Comparison of ENCODE assay signal across 1 cellular context in genomic region chr1:19251305-19252196, GRCh38.
TF ChIP-seq lines count a peak whose summit lies in the region.

TSS of gene EMC1 (minus strand) at chr1:19251524. CDS start at chr1:19251509, 15 bp downstream.
TSS of gene MRTO4 (plus strand) at chr1:19251805. CDS start at chr1:19251836, 31 bp downstream.

TF ChIP-seq in K562, 482 proteins besides CTCF, POLR2A, EP300 and RAD21 (continued from another document and continues in another):
- TF ChIP-seq, protein P1, sequence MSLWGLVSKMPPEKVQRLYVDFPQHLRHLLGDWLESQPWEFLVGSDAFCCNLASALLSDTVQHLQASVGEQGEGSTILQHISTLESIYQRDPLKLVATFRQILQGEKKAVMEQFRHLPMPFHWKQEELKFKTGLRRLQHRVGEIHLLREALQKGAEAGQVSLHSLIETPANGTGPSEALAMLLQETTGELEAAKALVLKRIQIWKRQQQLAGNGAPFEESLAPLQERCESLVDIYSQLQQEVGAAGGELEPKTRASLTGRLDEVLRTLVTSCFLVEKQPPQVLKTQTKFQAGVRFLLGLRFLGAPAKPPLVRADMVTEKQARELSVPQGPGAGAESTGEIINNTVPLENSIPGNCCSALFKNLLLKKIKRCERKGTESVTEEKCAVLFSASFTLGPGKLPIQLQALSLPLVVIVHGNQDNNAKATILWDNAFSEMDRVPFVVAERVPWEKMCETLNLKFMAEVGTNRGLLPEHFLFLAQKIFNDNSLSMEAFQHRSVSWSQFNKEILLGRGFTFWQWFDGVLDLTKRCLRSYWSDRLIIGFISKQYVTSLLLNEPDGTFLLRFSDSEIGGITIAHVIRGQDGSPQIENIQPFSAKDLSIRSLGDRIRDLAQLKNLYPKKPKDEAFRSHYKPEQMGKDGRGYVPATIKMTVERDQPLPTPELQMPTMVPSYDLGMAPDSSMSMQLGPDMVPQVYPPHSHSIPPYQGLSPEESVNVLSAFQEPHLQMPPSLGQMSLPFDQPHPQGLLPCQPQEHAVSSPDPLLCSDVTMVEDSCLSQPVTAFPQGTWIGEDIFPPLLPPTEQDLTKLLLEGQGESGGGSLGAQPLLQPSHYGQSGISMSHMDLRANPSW (CRISPR knock-in tag; IDR thresholded peaks at IDR 0.05): no peak; the same call in 1 of the 2 replicates
- TF ChIP-seq TAL1 (IDR thresholded peaks at IDR 0.05): 0 out of 2 replicates have a peak, but pooled peaks have one; percentile 16
- TF ChIP-seq ZNF253 (CRISPR knock-in tag; conservative IDR thresholded peaks at IDR 0.05): no peak
- no peak for TF ChIP-seq ZNF696 (CRISPR knock-in tag; conservative IDR thresholded peaks at IDR 0.05)
- no peak for TF ChIP-seq SMARCB1 (IDR thresholded peaks at IDR 0.05; ENCODE audit: insufficient read length, low read depth)
- TF ChIP-seq ZNF143 (CRISPR knock-in tag; IDR thresholded peaks at IDR 0.05): peak; percentile 95
- TF ChIP-seq TEAD1 (CRISPR knock-in tag; IDR thresholded peaks at IDR 0.05): peak; percentile 70 to 71; a peak in 3 of 4 replicates
- TF ChIP-seq ZNF592 (IDR thresholded peaks at IDR 0.05): peak; percentile 87
- no peak for TF ChIP-seq ZEB2 (IDR thresholded peaks at IDR 0.05)
- TF ChIP-seq HNRNPLL (IDR thresholded peaks at IDR 0.05; ENCODE audit: low read depth, low read length, poor library complexity, severe bottlenecking): no peak
- peak; percentile 72; the same call in 1 of the 2 replicates for TF ChIP-seq XRCC5 (IDR thresholded peaks at IDR 0.05; ENCODE audit: low read depth, low read length)
- peak; percentile 98 for TF ChIP-seq L3MBTL2 (IDR thresholded peaks at IDR 0.05)
- TF ChIP-seq SNRNP70 (optimal IDR thresholded peaks at IDR 0.05; ENCODE audit: low read depth, low read length): no peak
- TF ChIP-seq SRSF1 (IDR thresholded peaks at IDR 0.05; ENCODE audit: low read depth, low read length): 0 out of 2 replicates have a peak, but pooled peaks have one; percentile 81
- peak; percentile 93 for TF ChIP-seq TOE1 (IDR thresholded peaks at IDR 0.05; ENCODE audit: borderline replicate concordance)
- peak; percentile 48; the same call in 1 of the 2 replicates for TF ChIP-seq TOE1 (CRISPR knock-in tag; IDR thresholded peaks at IDR 0.05; ENCODE audit: borderline replicate concordance, low read depth)
- peak; percentile 56; the same call in 1 of the 2 replicates for TF ChIP-seq ZBTB7A (IDR thresholded peaks at IDR 0.05; ENCODE audit: borderline replicate concordance, control insufficient read depth, low read depth, low read length)
- peak in 1 of 2 experiments; percentile 65; a peak in 1 of 4 replicates for TF ChIP-seq KDM4B (IDR thresholded peaks at IDR 0.05; ENCODE audit: borderline replicate concordance in 2 of 2, low read depth in 1 of 2)
- no peak for TF ChIP-seq ZNF282 (CRISPR knock-in tag; IDR thresholded peaks at IDR 0.05)
- no peak for TF ChIP-seq HDAC6 (IDR thresholded peaks at IDR 0.05; ENCODE audit: low read depth, low read length)
- TF ChIP-seq HMBOX1 (IDR thresholded peaks at IDR 0.05): no peak; the same call in 1 of the 2 replicates
- peak; percentile 71 for TF ChIP-seq MXI1 (IDR thresholded peaks at IDR 0.05; ENCODE audit: low read depth, low read length)
- TF ChIP-seq TAF1 (IDR thresholded peaks at IDR 0.05; ENCODE audit: control insufficient read depth, extremely low read depth, insufficient read depth, low read length, severe bottlenecking): peak; percentile 97
- no peak for TF ChIP-seq RFX1 (IDR thresholded peaks at IDR 0.05)
- no peak for TF ChIP-seq PURB (CRISPR knock-in tag; IDR thresholded peaks at IDR 0.05; ENCODE audit: low read depth)
- peak in 1 of 2 experiments; percentile 22; a peak in 1 of 4 replicates for TF ChIP-seq ETV6 (IDR thresholded peaks at IDR 0.05; ENCODE audit: borderline replicate concordance in 1 of 2, low read depth in 2 of 2, low read length in 1 of 2)
- no peak; the same call in 1 of the 2 replicates for TF ChIP-seq ETV6 (CRISPR knock-in tag; IDR thresholded peaks at IDR 0.05; ENCODE audit: borderline replicate concordance)
- no peak for TF ChIP-seq SRSF7 (optimal IDR thresholded peaks at IDR 0.05; ENCODE audit: low read depth, low read length)
- TF ChIP-seq ZNF384 (IDR thresholded peaks at IDR 0.05; ENCODE audit: low read depth, low read length): 0 out of 2 replicates have a peak, but pooled peaks have one; percentile 47
- TF ChIP-seq, protein P2, sequence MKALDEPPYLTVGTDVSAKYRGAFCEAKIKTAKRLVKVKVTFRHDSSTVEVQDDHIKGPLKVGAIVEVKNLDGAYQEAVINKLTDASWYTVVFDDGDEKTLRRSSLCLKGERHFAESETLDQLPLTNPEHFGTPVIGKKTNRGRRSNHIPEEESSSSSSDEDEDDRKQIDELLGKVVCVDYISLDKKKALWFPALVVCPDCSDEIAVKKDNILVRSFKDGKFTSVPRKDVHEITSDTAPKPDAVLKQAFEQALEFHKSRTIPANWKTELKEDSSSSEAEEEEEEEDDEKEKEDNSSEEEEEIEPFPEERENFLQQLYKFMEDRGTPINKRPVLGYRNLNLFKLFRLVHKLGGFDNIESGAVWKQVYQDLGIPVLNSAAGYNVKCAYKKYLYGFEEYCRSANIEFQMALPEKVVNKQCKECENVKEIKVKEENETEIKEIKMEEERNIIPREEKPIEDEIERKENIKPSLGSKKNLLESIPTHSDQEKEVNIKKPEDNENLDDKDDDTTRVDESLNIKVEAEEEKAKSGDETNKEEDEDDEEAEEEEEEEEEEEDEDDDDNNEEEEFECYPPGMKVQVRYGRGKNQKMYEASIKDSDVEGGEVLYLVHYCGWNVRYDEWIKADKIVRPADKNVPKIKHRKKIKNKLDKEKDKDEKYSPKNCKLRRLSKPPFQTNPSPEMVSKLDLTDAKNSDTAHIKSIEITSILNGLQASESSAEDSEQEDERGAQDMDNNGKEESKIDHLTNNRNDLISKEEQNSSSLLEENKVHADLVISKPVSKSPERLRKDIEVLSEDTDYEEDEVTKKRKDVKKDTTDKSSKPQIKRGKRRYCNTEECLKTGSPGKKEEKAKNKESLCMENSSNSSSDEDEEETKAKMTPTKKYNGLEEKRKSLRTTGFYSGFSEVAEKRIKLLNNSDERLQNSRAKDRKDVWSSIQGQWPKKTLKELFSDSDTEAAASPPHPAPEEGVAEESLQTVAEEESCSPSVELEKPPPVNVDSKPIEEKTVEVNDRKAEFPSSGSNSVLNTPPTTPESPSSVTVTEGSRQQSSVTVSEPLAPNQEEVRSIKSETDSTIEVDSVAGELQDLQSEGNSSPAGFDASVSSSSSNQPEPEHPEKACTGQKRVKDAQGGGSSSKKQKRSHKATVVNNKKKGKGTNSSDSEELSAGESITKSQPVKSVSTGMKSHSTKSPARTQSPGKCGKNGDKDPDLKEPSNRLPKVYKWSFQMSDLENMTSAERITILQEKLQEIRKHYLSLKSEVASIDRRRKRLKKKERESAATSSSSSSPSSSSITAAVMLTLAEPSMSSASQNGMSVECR (CRISPR knock-in tag; IDR thresholded peaks at IDR 0.05): peak; percentile 95; the same call in 1 of the 2 replicates
- no peak for TF ChIP-seq KDM1A (IDR thresholded peaks at IDR 0.05)
- no peak for TF ChIP-seq CEBPZ (IDR thresholded peaks at IDR 0.05; ENCODE audit: borderline replicate concordance, low read depth, low read length)
- peak; percentile 38 for TF ChIP-seq PRDM10 (IDR thresholded peaks at IDR 0.05; ENCODE audit: partially characterized antibody)
- no peak for TF ChIP-seq MTF1 (CRISPR knock-in tag; IDR thresholded peaks at IDR 0.05; ENCODE audit: borderline replicate concordance)
- TF ChIP-seq, protein P3, sequence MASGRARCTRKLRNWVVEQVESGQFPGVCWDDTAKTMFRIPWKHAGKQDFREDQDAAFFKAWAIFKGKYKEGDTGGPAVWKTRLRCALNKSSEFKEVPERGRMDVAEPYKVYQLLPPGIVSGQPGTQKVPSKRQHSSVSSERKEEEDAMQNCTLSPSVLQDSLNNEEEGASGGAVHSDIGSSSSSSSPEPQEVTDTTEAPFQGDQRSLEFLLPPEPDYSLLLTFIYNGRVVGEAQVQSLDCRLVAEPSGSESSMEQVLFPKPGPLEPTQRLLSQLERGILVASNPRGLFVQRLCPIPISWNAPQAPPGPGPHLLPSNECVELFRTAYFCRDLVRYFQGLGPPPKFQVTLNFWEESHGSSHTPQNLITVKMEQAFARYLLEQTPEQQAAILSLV (tag; IDR thresholded peaks at IDR 0.05): peak; percentile 22; the same call in 1 of the 2 replicates
